In the genomic region with DNA sequence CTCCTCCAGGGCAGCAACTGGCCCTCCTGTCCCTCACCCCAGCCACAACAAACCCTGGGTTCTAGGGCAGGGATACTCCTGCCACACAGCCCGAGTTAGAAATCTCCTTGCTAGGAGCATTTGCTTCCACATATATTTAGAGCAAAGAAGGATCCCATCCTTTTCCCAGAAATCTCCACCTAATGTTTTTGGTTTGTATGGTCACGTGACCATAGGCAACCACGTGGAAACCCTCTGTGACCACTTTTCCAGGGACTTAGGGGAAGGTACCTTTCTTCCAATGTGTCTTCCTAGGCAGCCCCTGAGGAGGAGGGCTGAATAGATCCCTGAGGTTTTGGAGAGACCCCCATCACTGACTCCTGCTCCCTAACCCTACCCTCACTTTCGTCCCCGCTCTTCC, we compare ENCODE assay signal across 19 cellular contexts. TPM values are rescaled to one million over a fixed set of nuclear protein-coding genes. Genes with fewer than 3 reads are reported as not detected.
DNase-seq lines count a peak whose midpoint lies in the region; ATAC-seq, FAIRE-seq and TF ChIP-seq lines count a peak whose summit lies in the region.
"Had no signal": no experiment of that assay in that cellular context is flagged by ENCODE, and none has a peak within 500 bp of the region (broad histone marks: within the 10 kb centered on the region; RNA-seq: fewer than 3 reads in every experiment).

No MANE protein-coding gene starts in this region.

- CTCF ChIA-PET in A549 (lab: Yijun Ruan, JAX), result interaction anchor here (7.1 kb wide), 1 partner anchor 183 kb away, joined by 115 read pairs; no protein-coding TSS in a partner anchor
- CTCF ChIA-PET in naive thymus-derived CD4-positive, alpha-beta T cell (lab: Charles Lee), result interaction anchor here (0.8 to 0.9 kb wide), 2 partner anchors 180 to 183 kb away, joined by 3 read pairs; no protein-coding TSS in a partner anchor

- no peak overlapping the region for H3K4me3 Mint-ChIP-seq in CD4-positive, CD25-positive, alpha-beta regulatory T cell
- no peak overlapping the region for H3K4me3 Mint-ChIP-seq in chondrocyte (ENCODE audit: unreplicated experiment)
- no peak overlapping the region for H3K4me3 Mint-ChIP-seq in naive thymus-derived CD4-positive, alpha-beta T cell
- H3K4me3 Mint-ChIP-seq: CD14-positive monocyte had no signal

- no peak for TF ChIP-seq POLR2A in A549 (IDR thresholded peaks at IDR 0.05; ENCODE audit: low read length)

- no peaks in the 10 kb centered on the region for H3K36me3 Mint-ChIP-seq in CD4-positive, CD25-positive, alpha-beta regulatory T cell
- peaks cover 26% of the 10 kb centered on the region for H3K36me3 Mint-ChIP-seq in chondrocyte (ENCODE audit: low read depth)
- H3K36me3 Mint-ChIP-seq in naive thymus-derived CD4-positive, alpha-beta T cell, result no peaks in the 10 kb centered on the region
- H3K36me3 Mint-ChIP-seq: CD14-positive monocyte had no signal

- no peak for FAIRE-seq in A549 (lab: Jason Lieb, UNC)
- FAIRE-seq: GM12891, H1 had no signal

- ATAC-seq in A549 (no peak), Right ventricle myocardium superior (ENCODE audit: poor library complexity) (no peak), HG03469 (IDR thresholded peaks at IDR 0.05; ENCODE audit: unreplicated experiment) (no peak)
- ATAC-seq in CD4-positive, CD25-positive, alpha-beta regulatory T cell (ENCODE audit: low read depth in 2 of 2), result no peak
- ATAC-seq in naive thymus-derived CD4-positive, alpha-beta T cell, result no peak

- no peaks in the 10 kb centered on the region for H3K27me3 ChIP-seq in CD4-positive, CD25-positive, alpha-beta regulatory T cell (ENCODE audit: control insufficient read depth, insufficient read depth, low read length)
- H3K27me3 ChIP-seq in naive thymus-derived CD4-positive, alpha-beta T cell (ENCODE audit: control insufficient read depth in 2 of 2, insufficient read depth in 2 of 2, low read length in 2 of 2), result no peaks in the 10 kb centered on the region

- 68% methylated on average over 5 of the region's 5 CpGs for WGBS in A549 (ENCODE audit: missing lambda C conversion rate)

- no peak for DNase-seq in A549 (ENCODE audit: low read depth in 1 of 2, low spot score in 1 of 2)
- no peak for DNase-seq in CD4-positive, CD25-positive, alpha-beta regulatory T cell
- no peak for DNase-seq in chondrocyte (ENCODE audit: low spot score)
- DNase-seq in naive thymus-derived CD4-positive, alpha-beta T cell, result no peak
- DNase-seq in Right ventricle myocardium superior, result no peak
- DNase-seq in COR-L47 (lab: John Stamatoyannopoulos, UW), result no peak
- DNase-seq: ACHN; DMS53; EL; KBM-7; NCI-H1105; NCI-H2081; NK-92 treated with Interleukin-12 subunit alpha and Interleukin-12 subunit beta, amount 100 ng/mL, for 24 hours; SHP77 had no signal

- no peak for TF ChIP-seq EP300 in A549 (IDR thresholded peaks at IDR 0.05)

- no peaks in the 10 kb centered on the region for H3K4me1 ChIP-seq in A549
- peaks cover 34% of the 10 kb centered on the region for H3K4me1 ChIP-seq in CD4-positive, CD25-positive, alpha-beta regulatory T cell (ENCODE audit: control insufficient read depth, insufficient read depth, low read length, poor library complexity, severe bottlenecking)
- peaks cover 32 to 36% of the 10 kb centered on the region in 2 donors for H3K4me1 ChIP-seq in naive thymus-derived CD4-positive, alpha-beta T cell (ENCODE audit: control insufficient read depth in 2 of 2, insufficient read depth in 2 of 2, low read length in 2 of 2)

- no peak overlapping the region for H3K27ac ChIP-seq in A549
- no peak overlapping the region for H3K27ac ChIP-seq in CD4-positive, CD25-positive, alpha-beta regulatory T cell (ENCODE audit: insufficient read depth, low read length, poor library complexity, severe bottlenecking)
- H3K27ac ChIP-seq in naive thymus-derived CD4-positive, alpha-beta T cell (ENCODE audit: low read depth, low read length), result no peak overlapping the region
- H3K27ac ChIP-seq: SK-N-MC had no signal

- H3K4me2 ChIP-seq in A549, result no peak overlapping the region

- peak overlapping the region in 2 of 3 donors; percentile 42 to 82 for H3K27ac Mint-ChIP-seq in CD4-positive, CD25-positive, alpha-beta regulatory T cell
- peak overlapping the region; percentile 38 for H3K27ac Mint-ChIP-seq in chondrocyte (ENCODE audit: unreplicated experiment)
- H3K27ac Mint-ChIP-seq in naive thymus-derived CD4-positive, alpha-beta T cell, result peak overlapping the region in 7 of 9 donors; percentile 23 to 99 (median 89)
- H3K27ac Mint-ChIP-seq: CD14-positive monocyte had no signal

- intact Hi-C loops in naive thymus-derived CD4-positive, alpha-beta T cell (cut with micrococcal nuclease), result loop anchor here in 1 of 2 donors (5.0 kb wide), 1 partner anchor 246 kb away; no protein-coding TSS in a partner anchor
- intact Hi-C loops in Right ventricle myocardium superior (cut with DNase I), result no loop called here

- POLR2A ChIA-PET in A549 (lab: Yijun Ruan, JAX), result no interaction called here
- POLR2A ChIA-PET in naive thymus-derived CD4-positive, alpha-beta T cell (lab: Charles Lee), result interaction anchor here (0.6 kb wide), 1 partner anchor 85 kb away, joined by 3 read pairs; no protein-coding TSS in a partner anchor

- H3K36me3 ChIP-seq in CD4-positive, CD25-positive, alpha-beta regulatory T cell (ENCODE audit: control insufficient read depth, insufficient read depth, low read length), result no peaks in the 10 kb centered on the region
- H3K36me3 ChIP-seq in naive thymus-derived CD4-positive, alpha-beta T cell (ENCODE audit: control insufficient read depth in 2 of 3, insufficient read depth in 3 of 3, low read length in 3 of 3), result no peaks in the 10 kb centered on the region

- H3K9me3 ChIP-seq in A549, result no peaks in the 10 kb centered on the region
- no peaks in the 10 kb centered on the region for H3K9me3 ChIP-seq in CD4-positive, CD25-positive, alpha-beta regulatory T cell (ENCODE audit: control insufficient read depth in 2 of 2, low read length in 2 of 2)
- no peaks in the 10 kb centered on the region for H3K9me3 ChIP-seq in naive thymus-derived CD4-positive, alpha-beta T cell (ENCODE audit: control insufficient read depth in 2 of 3, low read length in 3 of 3)

- H3K4me3 ChIP-seq in A549, result no peak overlapping the region
- H3K4me3 ChIP-seq in CD4-positive, CD25-positive, alpha-beta regulatory T cell (ENCODE audit: low read depth, low read length), result no peak overlapping the region
- no peak overlapping the region for H3K4me3 ChIP-seq in naive thymus-derived CD4-positive, alpha-beta T cell (ENCODE audit: low read length)
- H3K4me3 ChIP-seq: SK-N-MC had no signal

- no peak for TF ChIP-seq RAD21 in A549 (conservative IDR thresholded peaks at IDR 0.05 in 1 of 2, IDR thresholded peaks at IDR 0.05 in 1 of 2)

- TF ChIP-seq CTCF in A549 (IDR thresholded peaks at IDR 0.05), result no peak
- TF ChIP-seq CTCF in chondrocyte (IDR thresholded peaks at IDR 0.05), result no peak

- peaks cover 11% of the 10 kb centered on the region for H3K27me3 Mint-ChIP-seq in CD4-positive, CD25-positive, alpha-beta regulatory T cell
- H3K27me3 Mint-ChIP-seq in chondrocyte (ENCODE audit: low read depth), result no peaks in the 10 kb centered on the region
- peaks cover 0 to 2% (median 0%) of the 10 kb centered on the region in 5 donors for H3K27me3 Mint-ChIP-seq in naive thymus-derived CD4-positive, alpha-beta T cell

- peaks cover 10 to 41% (median 29%) of the 10 kb centered on the region in 4 donors for H3K4me1 Mint-ChIP-seq in CD4-positive, CD25-positive, alpha-beta regulatory T cell
- H3K4me1 Mint-ChIP-seq in chondrocyte (ENCODE audit: low read depth), result peaks cover 3% of the 10 kb centered on the region
- H3K4me1 Mint-ChIP-seq in naive thymus-derived CD4-positive, alpha-beta T cell, result peaks cover 21 to 49% (median 41%) of the 10 kb centered on the region in 7 donors

- peaks cover 0 to 1% (median 0%) of the 10 kb centered on the region in 7 donors for H3K9me3 Mint-ChIP-seq in CD4-positive, CD25-positive, alpha-beta regulatory T cell
- no peaks in the 10 kb centered on the region for H3K9me3 Mint-ChIP-seq in chondrocyte (ENCODE audit: low read depth)
- no peaks in the 10 kb centered on the region for H3K9me3 Mint-ChIP-seq in naive thymus-derived CD4-positive, alpha-beta T cell
- H3K9me3 Mint-ChIP-seq: CD14-positive monocyte had no signal

TF ChIP-seq in A549, 52 proteins besides CTCF, POLR2A, EP300 and RAD21 (continues in another document):
- TF ChIP-seq HOXA7 (CRISPR knock-in tag; IDR thresholded peaks at IDR 0.05), result no peak
- no peak for TF ChIP-seq KDM1A (IDR thresholded peaks at IDR 0.05; ENCODE audit: low read depth)
- TF ChIP-seq HOXB5 (CRISPR knock-in tag; IDR thresholded peaks at IDR 0.05), result no peak
- TF ChIP-seq TP53 (CRISPR knock-in tag; IDR thresholded peaks at IDR 0.05), result no peak
- TF ChIP-seq HDAC2 (IDR thresholded peaks at IDR 0.05), result no peak

RNA-seq across cellular contexts. Expression of a gene that starts 25.5 kb away (rescaled TPM):
- polyA plus RNA-seq in A549 (2011; rRNA removed), result 3.9 and 4.5 TPM in 2 replicates
- polyA plus RNA-seq in A549 (2012; cell fraction: cytosol; rRNA removed), result 1.5 and 2.1 TPM in 2 replicates
- 3.7 and 4.6 TPM in 2 replicates for polyA plus RNA-seq in A549 (2012; cell fraction: nucleus; rRNA removed)
- polyA plus RNA-seq in A549 (2017; fragmentation: RNase III; extraction: RNeasy Plus Mini Kit Qiagen cat#74134 plus additional on column Dnase treatment), result 2.9 to 4.2 TPM (median 4.1 TPM) in 3 replicates
- polyA minus RNA-seq in A549 (2011; rRNA and poly(A)+ RNA removed), result 3.3 TPM in 2 replicates
- 0.07 TPM for total RNA-seq in CD4-positive, CD25-positive, alpha-beta regulatory T cell
- not detected for polyA plus RNA-seq in CD4-positive, CD25-positive, alpha-beta regulatory T cell
- total RNA-seq in chondrocyte, result 8.0 to 12.0 TPM (median 11.3 TPM) in 3 replicates
- total RNA-seq in naive thymus-derived CD4-positive, alpha-beta T cell, result under 1 TPM in 2 of 5 experiments, not detected in 3; 0.05 to 0.13 TPM
- polyA plus RNA-seq in naive thymus-derived CD4-positive, alpha-beta T cell, result not detected
- total RNA-seq in Right ventricle myocardium superior, result 1.9 TPM
- polyA plus RNA-seq: CD14-positive monocyte had no signal

RNA-seq across cellular contexts. Expression of a gene that starts 59.0 kb away (rescaled TPM):
- 0.63 and 0.67 TPM in 2 replicates for polyA plus RNA-seq in A549 (2011; rRNA removed)
- 0.37 and 0.38 TPM in 2 replicates for polyA plus RNA-seq in A549 (2012; cell fraction: cytosol; rRNA removed)
- 1.6 and 2.1 TPM in 2 replicates for polyA plus RNA-seq in A549 (2012; cell fraction: nucleus; rRNA removed)
- polyA plus RNA-seq in A549 (2017; fragmentation: RNase III; extraction: RNeasy Plus Mini Kit Qiagen cat#74134 plus additional on column Dnase treatment), result 0.29 to 0.49 TPM (median 0.34 TPM) in 3 replicates
- 0.21 and 0.58 TPM in 2 replicates for polyA minus RNA-seq in A549 (2011; rRNA and poly(A)+ RNA removed)
- total RNA-seq in CD4-positive, CD25-positive, alpha-beta regulatory T cell, result not detected
- under 1 TPM in 1 of 4 donors, not detected in 3; 0.06 TPM for polyA plus RNA-seq in CD4-positive, CD25-positive, alpha-beta regulatory T cell
- total RNA-seq in chondrocyte, result 0.17 to 0.18 TPM in 2 of 3 replicates, not detected in the other
- under 1 TPM; 0.11 to 0.58 (median 0.42) TPM for total RNA-seq in naive thymus-derived CD4-positive, alpha-beta T cell
- not detected for polyA plus RNA-seq in naive thymus-derived CD4-positive, alpha-beta T cell
- not detected for total RNA-seq in Right ventricle myocardium superior
- polyA plus RNA-seq: CD14-positive monocyte had no signal

Comparison
In these comparisons a context has a peak if more than half of its experiments do, and no peak if none do; other contexts are left out.
1. H3K27ac Mint-ChIP-seq: peak in every context shown above with its lines; median percentile 89 in naive thymus-derived CD4-positive, alpha-beta T cell; 62 in CD4-positive, CD25-positive, alpha-beta regulatory T cell; 38 in chondrocyte.